In genomic region chr3:124772081-124772831, GRCh38 we compare ENCODE assay signal across 8 cellular contexts. TPM values are rescaled to one million over a fixed set of nuclear protein-coding genes. Genes with fewer than 3 reads are reported as not detected.
DNase-seq lines count a peak whose midpoint lies in the region; ATAC-seq, FAIRE-seq and TF ChIP-seq lines count a peak whose summit lies in the region.

No MANE protein-coding gene starts in this region.

- no peak overlapping the region for H3K4me3 ChIP-seq in MG63
- H3K4me3 ChIP-seq in stomach, result no peak overlapping the region

- TF ChIP-seq CTCF in stomach (IDR thresholded peaks at IDR 0.05), result no peak

- no peaks in the 10 kb centered on the region for H3K9me3 ChIP-seq in MG63
- no peaks in the 10 kb centered on the region for H3K9me3 ChIP-seq in stomach

- TF ChIP-seq EP300 in stomach (IDR thresholded peaks at IDR 0.05), result no peak

- no peak for TF ChIP-seq POLR2A in stomach (IDR thresholded peaks at IDR 0.05)
- TF ChIP-seq POLR2A in GM12891 (IDR thresholded peaks at IDR 0.05; ENCODE audit: low read depth, low read length), result no peak

- intact Hi-C loops in stomach (cut with DNase I; ENCODE audit: low total_unique reads), result no loop called here

- FAIRE-seq in GM12891 (lab: Jason Lieb, UNC), result no peak

- ATAC-seq in HG03280 (IDR thresholded peaks at IDR 0.05; ENCODE audit: unreplicated experiment) (no peak), GM18520 (IDR thresholded peaks at IDR 0.05; ENCODE audit: unreplicated experiment) (no peak)

- H3K36me3 ChIP-seq in MG63 (peaks cover 3% of the 10 kb centered on the region; the same call in 1 of the 2 replicates), stomach (peaks cover 3 to 37% (median 25%) of the 10 kb centered on the region in 4 donors)

- peaks cover 10 to 53% (median 32%) of the 10 kb centered on the region in 4 donors for H3K4me1 ChIP-seq in stomach

- H3K27ac ChIP-seq in angular gyrus (ENCODE audit: low read depth, low read length) (peak overlapping the region; percentile 67), stomach (peak overlapping the region in 4 of 5 donors; percentile 38 to 75 (median 58))

- whole genome bisulfite sequencing in stomach, 5 donors, result 26 to 52% (median 46%) methylated on average over 17 of the region's 17 CpGs

- no peaks in the 10 kb centered on the region for H3K27me3 ChIP-seq in MG63
- no peaks in the 10 kb centered on the region for H3K27me3 ChIP-seq in stomach

- DNase-seq in MG63 (peak; percentile 50), hippocampal formation (lab: John Stamatoyannopoulos, UW) (peak; percentile 82 to 86), stomach (no peak), GM12891 (ENCODE audit: insufficient read length, low spot score) (no peak), SKM-1 (lab: John Stamatoyannopoulos, UW; ENCODE audit: unreplicated experiment) (no peak)

TF ChIP-seq in GM12891, 5 proteins besides CTCF, POLR2A, EP300 and RAD21:
- TF ChIP-seq SPI1 (IDR thresholded peaks at IDR 0.05; ENCODE audit: low read depth, low read length) (no peak), TAF1 (IDR thresholded peaks at IDR 0.05; ENCODE audit: low read depth, low read length) (no peak), POLR2AphosphoS5 (IDR thresholded peaks at IDR 0.05; ENCODE audit: low read depth, low read length) (no peak), PAX5 (IDR thresholded peaks at IDR 0.05; ENCODE audit: insufficient read depth, low read length, severe bottlenecking) (no peak), POU2F2 (IDR thresholded peaks at IDR 0.05; ENCODE audit: low read depth, low read length) (no peak)

RNA-seq across cellular contexts. Expression of gene UMPS, which starts 42.0 kb away (rescaled TPM):
- total RNA-seq in MG63 (2014; rRNA removed; shearing (Covaris generic); ENCODE audit: low replicate concordance), result 50.0 and 56.7 TPM in 2 replicates
- 10 to 100 TPM in 3 of 5 donors, 1 to 10 TPM in 2; 1.8 to 48.3 (median 28.8) TPM for total RNA-seq in stomach
- polyA plus RNA-seq in stomach, result 10 to 100 TPM; 12.6 to 24.7 (median 16.4) TPM
- 25.9 TPM for polyA plus RNA-seq in GM12891 (2012; ENCODE audit: low read depth, missing spikeins)

Comparison
In these comparisons a context has a peak if more than half of its experiments do, and no peak if none do; other contexts are left out.
1. DNase-seq: peak in MG63 (single experiment) and hippocampal formation (2 of 2); none in stomach (single experiment), GM12891 (single experiment) and SKM-1 (single experiment).